ENCODE assay signal across 23 cellular contexts in genomic region chr17:43142153-43142552, GRCh38. TPM values are rescaled to one million over a fixed set of nuclear protein-coding genes. Genes with fewer than 3 reads are reported as not detected.
DNase-seq lines count a peak whose midpoint lies in the region; ATAC-seq, FAIRE-seq and TF ChIP-seq lines count a peak whose summit lies in the region.
"Had no signal": no experiment of that assay in that cellular context is flagged by ENCODE, and none has a peak within 500 bp of the region (broad histone marks: within the 10 kb centered on the region; RNA-seq: fewer than 3 reads in every experiment).

No MANE protein-coding gene starts in this region.

- H3K36me3 ChIP-seq in body of pancreas (replicated peaks in 1 of 2; ENCODE audit: insufficient read depth in 1 of 2, low read depth in 2 of 2) = no peaks in the 10 kb centered on the region
- H3K36me3 ChIP-seq in pancreas = no peaks in the 10 kb centered on the region

- no peak overlapping the region for H3K27ac ChIP-seq in body of pancreas
- no peak overlapping the region for H3K27ac ChIP-seq in pancreas
- H3K27ac ChIP-seq: KMS-11 had no signal

- no peaks in the 10 kb centered on the region for H3K27me3 ChIP-seq in body of pancreas
- no peaks in the 10 kb centered on the region for H3K27me3 ChIP-seq in pancreas

- DNase-seq in NCI-H748 (lab: John Stamatoyannopoulos, UW; ENCODE audit: unreplicated experiment) (peak; percentile 9), NCI-H748 treated with DMSO at 0.1 percent for 48 hours (lab: John Stamatoyannopoulos, UW) (no peak), NB4 (ENCODE audit: low read depth) (peak; percentile 28), body of pancreas (peak in 3 of 4 donors; percentile 22 to 53 (median 42)), pancreas (peak in 2 of 6 donors; percentile 18 to 37), CD14-positive monocyte (ENCODE audit: low spot score) (no peak), hypothalamus (lab: John Stamatoyannopoulos, UW) (no peak)
- DNase-seq: CD4-positive, CD25-positive, alpha-beta regulatory T cell; DMS53; H9; HFFc6; IMR-90; NCI-H1092 treated with DMSO at 0.1 percent for 48 hours; NCI-H1436; NCI-H187; NCI-H2081 treated with DMSO at 0.1 percent for 48 hours; NCI-H2171; SIG-M5; SK-N-SH; SW 1271 had no signal

- H3K4me1 ChIP-seq in body of pancreas (no peaks in the 10 kb centered on the region), pancreas (no peaks in the 10 kb centered on the region)

- peaks cover 0 to 2% (median 2%) of the 10 kb centered on the region in 3 donors for H3K27me3 Mint-ChIP-seq in CD14-positive monocyte (ENCODE audit: low read depth in 3 of 3)
- H3K27me3 Mint-ChIP-seq: CD4-positive, CD25-positive, alpha-beta regulatory T cell had no signal

- intact Hi-C loops in body of pancreas (cut with DNase I) (no loop called here), pancreas (cut with DNase I) (no loop called here), CD14-positive monocyte (cut with micrococcal nuclease) (no loop called here)

- H3K4me3 ChIP-seq in NB4 (ENCODE audit: low read depth, low read length) = no peak overlapping the region
- no peak overlapping the region for H3K4me3 ChIP-seq in body of pancreas
- H3K4me3 ChIP-seq in pancreas = no peak overlapping the region
- H3K4me3 ChIP-seq: GM23338 had no signal

- H3K27ac Mint-ChIP-seq in CD14-positive monocyte = peak overlapping the region in 1 of 7 donors; percentile 45
- H3K27ac Mint-ChIP-seq: CD4-positive, CD25-positive, alpha-beta regulatory T cell; GM23338; HFFc6 had no signal

- no peaks in the 10 kb centered on the region for H3K9me3 Mint-ChIP-seq in CD14-positive monocyte
- H3K9me3 Mint-ChIP-seq: CD4-positive, CD25-positive, alpha-beta regulatory T cell; H9; HFFc6 had no signal

- FAIRE-seq in pancreas (lab: Jason Lieb, UNC) = no peak
- FAIRE-seq: RCC 7860 had no signal

- H3K4me1 Mint-ChIP-seq in CD14-positive monocyte = peaks cover 19% of the 10 kb centered on the region

- TF ChIP-seq POLR2A in NB4 (IDR thresholded peaks at IDR 0.05; ENCODE audit: extremely low read depth, insufficient read length) (no peak), body of pancreas (IDR thresholded peaks at IDR 0.05) (no peak)

- H3K4me3 Mint-ChIP-seq in CD14-positive monocyte = no peak overlapping the region
- H3K4me3 Mint-ChIP-seq: CD4-positive, CD25-positive, alpha-beta regulatory T cell; GM23338; H9; HFFc6 had no signal

- ATAC-seq in body of pancreas = peak; percentile 60
- ATAC-seq in pancreas = peak in 3 of 4 donors; percentile 20 to 83 (median 61)
- ATAC-seq: GM23338 had no signal

- H3K36me3 Mint-ChIP-seq in CD14-positive monocyte = peaks cover 19 to 28% of the 10 kb centered on the region in 2 donors

- TF ChIP-seq CTCF in NB4 (IDR thresholded peaks at IDR 0.05; ENCODE audit: low read depth, low read length) (no peak), body of pancreas (IDR thresholded peaks at IDR 0.05) (no peak), pancreas (IDR thresholded peaks at IDR 0.05) (no peak), CD14-positive monocyte (IDR thresholded peaks at IDR 0.05) (no peak)

- H3K9me3 ChIP-seq in body of pancreas (no peaks in the 10 kb centered on the region), pancreas (no peaks in the 10 kb centered on the region)
- H3K9me3 ChIP-seq: SK-N-SH had no signal

- WGBS in body of pancreas, 2 donors = 40 to 45% methylated on average over 5 of the region's 5 CpGs
- WGBS in pancreas, 2 donors = 40% methylated on average over 5 of the region's 5 CpGs

RNA-seq across cellular contexts. Expression of gene BRCA1, which starts 17.0 kb away (rescaled TPM):
- total RNA-seq in body of pancreas = 1 to 10 TPM; 2.6 to 7.6 TPM
- 1 to 10 TPM; 1.1 to 4.6 (median 2.5) TPM for total RNA-seq in pancreas
- 1 to 10 TPM; 1.4 to 2.6 TPM for polyA plus RNA-seq in pancreas
- 1 to 10 TPM in 1 of 2 donors, under 1 TPM in 1; 0.87 to 1.9 TPM for polyA plus RNA-seq in CD14-positive monocyte

RNA-seq across cellular contexts. Expression of gene NBR1, which starts 28.9 kb away (rescaled TPM):
- total RNA-seq in body of pancreas = 10 to 100 TPM; 16.2 to 41.0 TPM
- total RNA-seq in pancreas = 10 to 100 TPM; 26.0 to 54.0 (median 33.7) TPM
- 10 to 100 TPM; 15.5 to 27.4 TPM for polyA plus RNA-seq in pancreas
- 10 to 100 TPM; 64.0 to 88.5 TPM for polyA plus RNA-seq in CD14-positive monocyte

Comparison
In these comparisons a context has a peak if more than half of its experiments do, and no peak if none do; other contexts are left out.
1. DNase-seq: peak in NCI-H748 (single experiment), NB4 (single experiment) and body of pancreas (3 of 4); none in NCI-H748 treated with DMSO at 0.1 percent for 48 hours (single experiment), CD14-positive monocyte (single experiment) and hypothalamus (0 of 51).